ENCODE assay signal across 8 cellular contexts in the genomic region with DNA sequence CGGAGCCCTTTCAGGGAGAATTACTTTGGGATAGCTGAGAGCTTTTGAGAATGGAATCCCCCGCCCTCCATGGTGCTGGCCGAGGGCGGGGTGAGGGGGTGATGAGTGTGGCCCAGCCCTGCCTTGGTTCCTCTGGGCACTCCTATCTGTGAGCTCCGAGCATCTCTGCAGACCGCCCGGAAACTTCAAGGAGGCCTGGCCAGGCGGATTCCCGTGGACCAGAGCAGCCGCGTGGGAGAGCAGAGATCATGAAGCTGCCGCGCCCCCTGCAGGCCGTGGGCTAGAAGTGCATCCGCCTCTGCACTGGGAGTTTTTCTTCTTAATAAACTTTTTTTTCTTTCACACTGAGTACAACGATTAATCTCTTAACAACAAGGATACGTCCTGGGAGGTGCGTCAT.
A peak's percentile ranks its signal among the peaks of the same experiment; 100 is the strongest.
DNase-seq lines count a peak whose midpoint lies in the region; ATAC-seq, FAIRE-seq and TF ChIP-seq lines count a peak whose summit lies in the region.

No MANE protein-coding gene starts in this region.

- H3K4me3 ChIP-seq in HepG2 (replicated peaks in 1 of 3; ENCODE audit: insufficient read depth in 1 of 3, low read depth in 2 of 3, low read length in 3 of 3), result no peak overlapping the region

- H3K4me1 Mint-ChIP-seq in activated CD8-positive, alpha-beta T cell treated with anti-CD3 and anti-CD28 coated beads, Interleukin-2, amount 10 ng/mL, durations not matched to agents 7 days and 5 days (ENCODE audit: low read depth), result no peaks in the 10 kb centered on the region

- H3K27me3 ChIP-seq in HepG2 (ENCODE audit: control insufficient read depth in 1 of 2, insufficient read depth in 2 of 2, low read length in 2 of 2), result peaks cover 0 to 3% of the 10 kb centered on the region in 2 experiments; a peak in 1 of 5 replicates

- intact Hi-C loops in HepG2 (cut with micrococcal nuclease; ENCODE audit: unreplicated experiment), result loop anchor here (2.0 kb wide), 1 partner anchor 254 kb away; no protein-coding TSS in a partner anchor

- no peaks in the 10 kb centered on the region for H3K27me3 Mint-ChIP-seq in activated CD8-positive, alpha-beta T cell treated with anti-CD3 and anti-CD28 coated beads, Interleukin-2, amount 10 ng/mL, durations not matched to agents 7 days and 5 days (ENCODE audit: low read depth)

- FAIRE-seq in HepG2 (lab: Jason Lieb, UNC), result peak; percentile 68

- H3K4me2 ChIP-seq in HepG2 (ENCODE audit: low read depth, low read length), result no peak overlapping the region

- no peak overlapping the region for H3K4me3 Mint-ChIP-seq in activated CD8-positive, alpha-beta T cell treated with anti-CD3 and anti-CD28 coated beads, Interleukin-2, amount 10 ng/mL, durations not matched to agents 7 days and 5 days

- TF ChIP-seq RAD21 in HepG2 (CRISPR knock-in tag; IDR thresholded peaks at IDR 0.05), result peak; percentile 74

- no peaks in the 10 kb centered on the region for H3K4me1 ChIP-seq in HepG2 (ENCODE audit: insufficient read depth, low read length)

- no peak overlapping the region for H3K27ac Mint-ChIP-seq in activated CD8-positive, alpha-beta T cell treated with anti-CD3 and anti-CD28 coated beads, Interleukin-2, amount 10 ng/mL, durations not matched to agents 7 days and 5 days

- no peak overlapping the region for H3K9ac ChIP-seq in HepG2 (ENCODE audit: insufficient read depth, low read depth, low read length)

- no TSS peak for BruUV-seq in HepG2 (replicated peaks; lab: Mats Ljungman, UMichigan)

- DNase-seq in NOMO-1 treated with DMSO at 0.1 percent for 48 hours (lab: John Stamatoyannopoulos, UW; ENCODE audit: unreplicated experiment), result peak; percentile 20
- DNase-seq in NOMO-1 treated with dmso at 0.1 percent for 144 hours (lab: John Stamatoyannopoulos, UW; ENCODE audit: unreplicated experiment), result no peak
- peak; percentile 48 for DNase-seq in HT-29 (ENCODE audit: low spot score)
- peak; percentile 35 for DNase-seq in activated CD8-positive, alpha-beta T cell treated with anti-CD3 and anti-CD28 coated beads, Interleukin-2, amount 10 ng/mL, durations not matched to agents 7 days and 5 days
- DNase-seq in HepG2 (ENCODE audit: low spot score), result peak; percentile 43
- DNase-seq in HCEC 1CT, result no peak
- DNase-seq in H4 (ENCODE audit: low spot score), result no peak
- no peak for DNase-seq in GM19240 (ENCODE audit: insufficient read length, low spot score)

- no peaks in the 10 kb centered on the region for H3K9me3 Mint-ChIP-seq in activated CD8-positive, alpha-beta T cell treated with anti-CD3 and anti-CD28 coated beads, Interleukin-2, amount 10 ng/mL, durations not matched to agents 7 days and 5 days (ENCODE audit: insufficient read depth)

- no peak overlapping the region for H2AFZ ChIP-seq in HepG2 (ENCODE audit: low read length)

- POLR2A ChIA-PET in activated CD8-positive, alpha-beta T cell treated with anti-CD3 and anti-CD28 coated beads, Interleukin-2, amount 10 ng/mL, durations not matched to agents 7 days and 5 days (lab: Charles Lee), result no interaction called here
- POLR2A ChIA-PET in HepG2 (lab: Yijun Ruan, JAX), result no interaction called here

- in situ Hi-C loops in HepG2 (cut with HindIII; ENCODE audit: extremely low pct_ligation_motif_present, low pct_unique_long_range_greater_than_20kb), result loop anchor here (5.0 kb wide), 1 partner anchor 253 kb away; no protein-coding TSS in a partner anchor

- CTCF ChIA-PET in activated CD8-positive, alpha-beta T cell treated with anti-CD3 and anti-CD28 coated beads, Interleukin-2, amount 10 ng/mL, durations not matched to agents 7 days and 5 days (lab: Charles Lee), result interaction anchor here (1.2 to 1.5 kb wide), 2 partner anchors 23 to 251 kb away, joined by 3 to 4 read pairs; no protein-coding TSS in a partner anchor
- CTCF ChIA-PET in HepG2 (lab: Yijun Ruan, JAX; ENCODE audit: low intra/inter-chr PET ratio, low total read pairs), result interaction anchor here (0.8 to 1.4 kb wide), 3 partner anchors 250 to 434 kb away, joined by 4 read pairs; no protein-coding TSS in a partner anchor

- no peak for TF ChIP-seq POLR2A in HepG2 (IDR thresholded peaks at IDR 0.05; ENCODE audit: insufficient read depth in 1 of 2, low read depth in 2 of 2, low read length in 2 of 2)

- no peak for ATAC-seq in activated CD8-positive, alpha-beta T cell treated with anti-CD3 and anti-CD28 coated beads, Interleukin-2, amount 10 ng/mL, durations not matched to agents 7 days and 5 days
- ATAC-seq in HepG2, result peak; percentile 71

- TF ChIP-seq EP300 in HepG2 (IDR thresholded peaks at IDR 0.05; ENCODE audit: low read depth in 2 of 2, low read length in 2 of 2) (no peak), HepG2 (CRISPR knock-in tag; IDR thresholded peaks at IDR 0.05; ENCODE audit: borderline replicate concordance) (no peak)

- no peaks in the 10 kb centered on the region for H3K36me3 Mint-ChIP-seq in activated CD8-positive, alpha-beta T cell treated with anti-CD3 and anti-CD28 coated beads, Interleukin-2, amount 10 ng/mL, durations not matched to agents 7 days and 5 days (ENCODE audit: low read depth)

- WGBS in HepG2 (ENCODE audit: low lambda C conversion rate), result 21% methylated on average over 18 of the region's 18 CpGs

- H4K20me1 ChIP-seq in HepG2 (ENCODE audit: insufficient read depth, low read length), result no peaks in the 10 kb centered on the region

- peak; percentile 88 for TF ChIP-seq CTCF in HepG2 (CRISPR knock-in tag; IDR thresholded peaks at IDR 0.05)

- no peaks in the 10 kb centered on the region for H3K36me3 ChIP-seq in HepG2 (replicated peaks in 1 of 2; ENCODE audit: control insufficient read depth in 1 of 2, insufficient read depth in 2 of 2, low read length in 2 of 2)

- H3K27ac ChIP-seq in HepG2 (ENCODE audit: extremely low read length, insufficient read depth, low read length), result no peak overlapping the region

- no peaks in the 10 kb centered on the region for H3K79me2 ChIP-seq in HepG2 (ENCODE audit: insufficient read depth, low read length)

- no peaks in the 10 kb centered on the region for H3K9me3 ChIP-seq in HepG2 (ENCODE audit: low read length)

TF ChIP-seq in HepG2, 621 proteins besides CTCF, POLR2A, EP300 and RAD21 (continues in another document):
- TF ChIP-seq, protein P1, sequence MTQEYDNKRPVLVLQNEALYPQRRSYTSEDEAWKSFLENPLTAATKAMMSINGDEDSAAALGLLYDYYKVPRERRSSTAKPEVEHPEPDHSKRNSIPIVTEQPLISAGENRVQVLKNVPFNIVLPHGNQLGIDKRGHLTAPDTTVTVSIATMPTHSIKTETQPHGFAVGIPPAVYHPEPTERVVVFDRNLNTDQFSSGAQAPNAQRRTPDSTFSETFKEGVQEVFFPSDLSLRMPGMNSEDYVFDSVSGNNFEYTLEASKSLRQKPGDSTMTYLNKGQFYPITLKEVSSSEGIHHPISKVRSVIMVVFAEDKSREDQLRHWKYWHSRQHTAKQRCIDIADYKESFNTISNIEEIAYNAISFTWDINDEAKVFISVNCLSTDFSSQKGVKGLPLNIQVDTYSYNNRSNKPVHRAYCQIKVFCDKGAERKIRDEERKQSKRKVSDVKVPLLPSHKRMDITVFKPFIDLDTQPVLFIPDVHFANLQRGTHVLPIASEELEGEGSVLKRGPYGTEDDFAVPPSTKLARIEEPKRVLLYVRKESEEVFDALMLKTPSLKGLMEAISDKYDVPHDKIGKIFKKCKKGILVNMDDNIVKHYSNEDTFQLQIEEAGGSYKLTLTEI (CRISPR knock-in tag; conservative IDR thresholded peaks at IDR 0.05), result no peak
- TF ChIP-seq XRCC5 (optimal IDR thresholded peaks at IDR 0.05; ENCODE audit: low read length) (peak; percentile 79), RFXANK (CRISPR knock-in tag; IDR thresholded peaks at IDR 0.05) (no peak), STAG1 (CRISPR knock-in tag; IDR thresholded peaks at IDR 0.05) (peak; percentile 83), ZNF768 (CRISPR knock-in tag; IDR thresholded peaks at IDR 0.05) (peak; percentile 19; the same call in 1 of the 2 replicates), KDM2A (CRISPR knock-in tag; IDR thresholded peaks at IDR 0.05; ENCODE audit: borderline replicate concordance, low read depth) (0 out of 2 replicates have a peak, but pooled peaks have one; percentile 36)
- TF ChIP-seq, protein P2, sequence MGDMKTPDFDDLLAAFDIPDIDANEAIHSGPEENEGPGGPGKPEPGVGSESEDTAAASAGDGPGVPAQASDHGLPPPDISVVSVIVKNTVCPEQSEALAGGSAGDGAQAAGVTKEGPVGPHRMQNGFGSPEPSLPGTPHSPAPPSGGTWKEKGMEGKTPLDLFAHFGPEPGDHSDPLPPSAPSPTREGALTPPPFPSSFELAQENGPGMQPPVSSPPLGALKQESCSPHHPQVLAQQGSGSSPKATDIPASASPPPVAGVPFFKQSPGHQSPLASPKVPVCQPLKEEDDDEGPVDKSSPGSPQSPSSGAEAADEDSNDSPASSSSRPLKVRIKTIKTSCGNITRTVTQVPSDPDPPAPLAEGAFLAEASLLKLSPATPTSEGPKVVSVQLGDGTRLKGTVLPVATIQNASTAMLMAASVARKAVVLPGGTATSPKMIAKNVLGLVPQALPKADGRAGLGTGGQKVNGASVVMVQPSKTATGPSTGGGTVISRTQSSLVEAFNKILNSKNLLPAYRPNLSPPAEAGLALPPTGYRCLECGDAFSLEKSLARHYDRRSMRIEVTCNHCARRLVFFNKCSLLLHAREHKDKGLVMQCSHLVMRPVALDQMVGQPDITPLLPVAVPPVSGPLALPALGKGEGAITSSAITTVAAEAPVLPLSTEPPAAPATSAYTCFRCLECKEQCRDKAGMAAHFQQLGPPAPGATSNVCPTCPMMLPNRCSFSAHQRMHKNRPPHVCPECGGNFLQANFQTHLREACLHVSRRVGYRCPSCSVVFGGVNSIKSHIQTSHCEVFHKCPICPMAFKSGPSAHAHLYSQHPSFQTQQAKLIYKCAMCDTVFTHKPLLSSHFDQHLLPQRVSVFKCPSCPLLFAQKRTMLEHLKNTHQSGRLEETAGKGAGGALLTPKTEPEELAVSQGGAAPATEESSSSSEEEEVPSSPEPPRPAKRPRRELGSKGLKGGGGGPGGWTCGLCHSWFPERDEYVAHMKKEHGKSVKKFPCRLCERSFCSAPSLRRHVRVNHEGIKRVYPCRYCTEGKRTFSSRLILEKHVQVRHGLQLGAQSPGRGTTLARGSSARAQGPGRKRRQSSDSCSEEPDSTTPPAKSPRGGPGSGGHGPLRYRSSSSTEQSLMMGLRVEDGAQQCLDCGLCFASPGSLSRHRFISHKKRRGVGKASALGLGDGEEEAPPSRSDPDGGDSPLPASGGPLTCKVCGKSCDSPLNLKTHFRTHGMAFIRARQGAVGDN (CRISPR knock-in tag; IDR thresholded peaks at IDR 0.05), result peak; percentile 23; the same call in 1 of the 2 replicates
- TF ChIP-seq, protein P3, sequence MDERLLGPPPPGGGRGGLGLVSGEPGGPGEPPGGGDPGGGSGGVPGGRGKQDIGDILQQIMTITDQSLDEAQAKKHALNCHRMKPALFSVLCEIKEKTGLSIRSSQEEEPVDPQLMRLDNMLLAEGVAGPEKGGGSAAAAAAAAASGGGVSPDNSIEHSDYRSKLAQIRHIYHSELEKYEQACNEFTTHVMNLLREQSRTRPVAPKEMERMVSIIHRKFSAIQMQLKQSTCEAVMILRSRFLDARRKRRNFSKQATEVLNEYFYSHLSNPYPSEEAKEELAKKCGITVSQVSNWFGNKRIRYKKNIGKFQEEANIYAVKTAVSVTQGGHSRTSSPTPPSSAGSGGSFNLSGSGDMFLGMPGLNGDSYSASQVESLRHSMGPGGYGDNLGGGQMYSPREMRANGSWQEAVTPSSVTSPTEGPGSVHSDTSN (CRISPR knock-in tag; IDR thresholded peaks at IDR 0.05), result no peak

Comparison
In these comparisons a context has a peak if more than half of its experiments do, and no peak if none do; other contexts are left out.
1. DNase-seq: peak in NOMO-1 treated with DMSO at 0.1 percent for 48 hours (single experiment), HT-29 (single experiment), activated CD8-positive, alpha-beta T cell treated with anti-CD3 and anti-CD28 coated beads, Interleukin-2, amount 10 ng/mL, durations not matched to agents 7 days and 5 days (single experiment) and HepG2 (single experiment); none in NOMO-1 treated with dmso at 0.1 percent for 144 hours (single experiment), HCEC 1CT (single experiment), H4 (single experiment) and GM19240 (single experiment).